ENCODE assay signal across 11 cellular contexts in the genomic region with DNA sequence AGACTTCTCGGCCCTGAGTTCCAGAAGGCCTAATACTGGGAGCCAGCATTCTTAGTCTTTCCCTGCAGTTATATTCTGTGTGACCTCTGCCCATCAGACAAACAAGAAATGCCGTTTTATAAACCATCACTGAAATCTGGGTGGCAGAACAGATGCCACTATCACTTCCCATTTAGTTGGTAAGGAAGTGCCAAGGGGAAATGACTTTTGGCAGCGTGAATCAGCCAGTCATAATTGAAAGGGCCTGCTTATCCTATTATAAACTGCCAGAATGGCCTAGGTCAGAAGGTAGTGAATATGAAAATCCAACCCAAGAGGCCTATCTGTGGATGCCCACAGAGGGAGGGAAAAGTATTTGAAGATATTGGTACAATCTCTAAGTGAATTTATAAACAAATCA.
A peak's percentile ranks its signal among the peaks of the same experiment; 100 is the strongest.
DNase-seq lines count a peak whose midpoint lies in the region; ATAC-seq and TF ChIP-seq lines count a peak whose summit lies in the region.
"Had no signal": no experiment of that assay in that cellular context is flagged by ENCODE, and none has a peak within 500 bp of the region (broad histone marks: within the 10 kb centered on the region; RNA-seq: fewer than 3 reads in every experiment).

No MANE protein-coding gene starts in this region.

- H2AFZ ChIP-seq in OCI-LY3 (ENCODE audit: low read depth, low read length) = peak overlapping the region; percentile 63; the same call in 1 of the 2 replicates

- H3K36me3 ChIP-seq in OCI-LY3 (replicated peaks; ENCODE audit: low read depth, low read length) (no peaks in the 10 kb centered on the region), psoas muscle (ENCODE audit: insufficient read depth in 1 of 2, low read depth in 1 of 2) (no peaks in the 10 kb centered on the region), adrenal gland (replicated peaks in 1 of 2) (no peaks in the 10 kb centered on the region)
- H3K36me3 ChIP-seq: HAP-1 had no signal

- WGBS in psoas muscle, 3 donors = 63 to 70% (median 66%) methylated on average over 3 of the region's 3 CpGs
- WGBS in adrenal gland, 4 donors = 71 to 79% (median 74%) methylated on average over 3 of the region's 3 CpGs

- H3K4me3 ChIP-seq in OCI-LY3 (ENCODE audit: low read length) (no peak overlapping the region), psoas muscle (no peak overlapping the region), adrenal gland (no peak overlapping the region)
- H3K4me3 ChIP-seq: HAP-1 had no signal

- no peaks in the 10 kb centered on the region for H3K79me2 ChIP-seq in OCI-LY3 (ENCODE audit: low read length)

- peak overlapping the region; percentile 4; the same call in 1 of the 2 replicates for H3K9ac ChIP-seq in OCI-LY3 (ENCODE audit: low read length)

- no peaks in the 10 kb centered on the region for H3K27me3 ChIP-seq in OCI-LY3 (ENCODE audit: low read depth, low read length)
- no peaks in the 10 kb centered on the region for H3K27me3 ChIP-seq in psoas muscle (ENCODE audit: insufficient read depth in 3 of 3, low read length in 2 of 3)
- no peaks in the 10 kb centered on the region for H3K27me3 ChIP-seq in adrenal gland

- H3K9me3 ChIP-seq in OCI-LY3 (ENCODE audit: insufficient read depth, low read length) = no peaks in the 10 kb centered on the region
- no peaks in the 10 kb centered on the region for H3K9me3 ChIP-seq in psoas muscle
- no peaks in the 10 kb centered on the region for H3K9me3 ChIP-seq in adrenal gland (replicated peaks in 1 of 3)
- H3K9me3 ChIP-seq: Caco-2, HAP-1 had no signal

- no peak for TF ChIP-seq POLR2A in adrenal gland (IDR thresholded peaks at IDR 0.05)

- DNase-seq in NCI-H1105 treated with DMSO at 0.1 percent for 48 hours (lab: John Stamatoyannopoulos, UW) = peak; percentile 65
- DNase-seq in NCI-H1105 (lab: John Stamatoyannopoulos, UW) = no peak
- peak; percentile 26 for DNase-seq in COR-L47 (lab: John Stamatoyannopoulos, UW)
- DNase-seq in cerebellum (ENCODE audit: low spot score) = peak; percentile 10
- no peak for DNase-seq in psoas muscle
- DNase-seq in adrenal gland = no peak
- DNase-seq: Caco-2; CD8-positive, alpha-beta T cell had no signal

- H3K4me1 ChIP-seq in OCI-LY3 (ENCODE audit: low read length) (peaks cover 23% of the 10 kb centered on the region), psoas muscle (no peaks in the 10 kb centered on the region), adrenal gland (replicated peaks in 1 of 2) (no peaks in the 10 kb centered on the region)
- H3K4me1 ChIP-seq: Caco-2, HAP-1 had no signal

- H3K4me2 ChIP-seq in OCI-LY3 (ENCODE audit: low read length) = peak overlapping the region; percentile 50

- intact Hi-C loops in psoas muscle (cut with DNase I) = no loop called here
- intact Hi-C loops in adrenal gland (cut with DNase I) = no loop called here

- TF ChIP-seq CTCF in OCI-LY3 (IDR thresholded peaks at IDR 0.05; ENCODE audit: low read depth, low read length) (no peak), psoas muscle (IDR thresholded peaks at IDR 0.05) (no peak), adrenal gland (IDR thresholded peaks at IDR 0.05) (no peak)

- no peak for ATAC-seq in psoas muscle
- ATAC-seq: CD8-positive, alpha-beta T cell had no signal

- peak overlapping the region; percentile 17 for H3K27ac ChIP-seq in OCI-LY3 (ENCODE audit: low read length)
- H3K27ac ChIP-seq in psoas muscle = no peak overlapping the region
- no peak overlapping the region for H3K27ac ChIP-seq in adrenal gland
- H3K27ac ChIP-seq: 22Rv1 had no signal

- no peaks in the 10 kb centered on the region for H4K20me1 ChIP-seq in OCI-LY3 (ENCODE audit: insufficient read depth, low read length)

Comparison
In these comparisons a context has a peak if more than half of its experiments do, and no peak if none do; other contexts are left out.
1. DNase-seq: peak in NCI-H1105 treated with DMSO at 0.1 percent for 48 hours (single experiment), COR-L47 (single experiment) and cerebellum (single experiment); none in NCI-H1105 (single experiment), psoas muscle (0 of 2) and adrenal gland (0 of 7).